In the genomic region with DNA sequence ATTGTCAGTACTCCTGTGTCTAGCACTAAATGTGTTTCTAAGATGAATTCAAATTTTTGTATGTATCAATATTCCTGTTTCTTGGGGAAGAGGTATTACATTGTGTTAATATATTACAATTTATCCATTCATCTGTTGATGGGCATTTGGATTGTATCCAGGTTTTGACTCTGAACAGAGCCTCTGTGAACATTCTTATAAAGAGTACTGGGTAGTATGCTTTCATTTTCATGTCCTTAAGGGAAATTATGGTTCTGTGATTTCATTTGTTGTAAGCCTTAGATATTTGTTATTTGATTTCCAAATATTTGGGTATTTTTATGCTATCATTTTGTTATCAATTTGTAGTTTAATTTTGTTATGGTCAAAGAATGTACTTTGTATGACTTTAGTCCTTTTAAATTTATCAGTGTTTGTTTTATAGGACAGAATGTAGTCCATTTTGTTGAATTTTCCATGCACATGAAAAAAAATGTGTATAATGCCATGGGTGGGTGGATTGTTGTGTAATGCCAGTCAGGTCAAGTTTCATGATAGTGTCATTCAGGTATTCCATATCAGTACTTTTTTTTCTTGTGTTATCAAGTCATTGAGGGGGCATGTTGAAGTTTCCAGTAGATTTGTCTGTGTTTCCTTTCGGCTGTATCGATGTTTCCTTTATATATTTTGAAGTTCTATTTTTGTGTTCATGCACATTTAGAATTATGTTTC, we compare ENCODE assay signal across 16 cellular contexts. TPM values are rescaled to one million over a fixed set of nuclear protein-coding genes. Genes with fewer than 3 reads are reported as not detected.
DNase-seq lines count a peak whose midpoint lies in the region; ATAC-seq and TF ChIP-seq lines count a peak whose summit lies in the region.
"Had no signal": no experiment of that assay in that cellular context is flagged by ENCODE, and none has a peak within 500 bp of the region (broad histone marks: within the 10 kb centered on the region; RNA-seq: fewer than 3 reads in every experiment).

No MANE protein-coding gene starts in this region.

- intact Hi-C loops in activated CD8-positive, alpha-beta T cell treated with anti-CD3 and anti-CD28 coated beads for 36 hours (cut with micrococcal nuclease), result loop anchor here (1.0 kb wide), 1 partner anchor 34 kb away; no protein-coding TSS in a partner anchor

- peaks cover 26% of the 10 kb centered on the region for H3K36me3 ChIP-seq in Loucy (ENCODE audit: insufficient read depth, low read length)
- H3K36me3 ChIP-seq: vagina had no signal

- H3K27me3 ChIP-seq in Loucy (ENCODE audit: insufficient read depth, low read length, poor library complexity, severe bottlenecking), result no peaks in the 10 kb centered on the region
- H3K27me3 ChIP-seq: SJCRH30, vagina had no signal

- H3K4me2 ChIP-seq in Loucy (ENCODE audit: low read depth, low read length, poor library complexity, severe bottlenecking), result peak overlapping the region; percentile 11

- H3K9me3 Mint-ChIP-seq in activated CD8-positive, alpha-beta T cell treated with anti-CD3 and anti-CD28 coated beads for 36 hours, result peaks cover 5% of the 10 kb centered on the region
- H3K9me3 Mint-ChIP-seq in activated CD8-positive, alpha-beta T cell treated with anti-CD3 and anti-CD28 coated beads, Interleukin-2, amount 10 ng/mL, durations not matched to agents 7 days and 5 days (ENCODE audit: insufficient read depth), result no peaks in the 10 kb centered on the region
- H3K9me3 Mint-ChIP-seq in chondrocyte (ENCODE audit: low read depth), result peaks cover 4% of the 10 kb centered on the region
- H3K9me3 Mint-ChIP-seq: central memory CD8-positive, alpha-beta T cell had no signal

- no peak overlapping the region for H3K4me3 ChIP-seq in Loucy (ENCODE audit: low read length, poor library complexity, severe bottlenecking)
- H3K4me3 ChIP-seq: GM23248, SJCRH30, vagina had no signal

- H3K79me2 ChIP-seq in Loucy (ENCODE audit: insufficient read depth, low read length), result peaks cover 100% of the 10 kb centered on the region

- no peak overlapping the region for H2AFZ ChIP-seq in Loucy (ENCODE audit: low read length)
- H2AFZ ChIP-seq: GM23248 had no signal

- H3K4me3 Mint-ChIP-seq in activated CD8-positive, alpha-beta T cell treated with anti-CD3 and anti-CD28 coated beads for 36 hours, result no peak overlapping the region
- no peak overlapping the region for H3K4me3 Mint-ChIP-seq in activated CD8-positive, alpha-beta T cell treated with anti-CD3 and anti-CD28 coated beads, Interleukin-2, amount 10 ng/mL, durations not matched to agents 7 days and 5 days
- no peak overlapping the region for H3K4me3 Mint-ChIP-seq in chondrocyte (ENCODE audit: unreplicated experiment)
- H3K4me3 Mint-ChIP-seq: central memory CD8-positive, alpha-beta T cell; mesothelial cell of epicardium had no signal

- DNase-seq in activated CD8-positive, alpha-beta T cell treated with anti-CD3 and anti-CD28 coated beads for 36 hours, result no peak
- DNase-seq in activated CD8-positive, alpha-beta T cell treated with anti-CD3 and anti-CD28 coated beads, Interleukin-2, amount 10 ng/mL, durations not matched to agents 7 days and 5 days, result no peak
- DNase-seq in chondrocyte (ENCODE audit: low spot score) (no peak), pons (ENCODE audit: low spot score) (peak; percentile 73), activated gamma-delta T cell (lab: John Stamatoyannopoulos, UW) (no peak), NCI-H1694 treated with DMSO at 0.1 percent for 48 hours (lab: John Stamatoyannopoulos, UW) (no peak)
- DNase-seq in stimulated activated naive CD4-positive, alpha-beta T cell treated with Interleukin-2 at 50 U/mL for 16 hours (lab: John Stamatoyannopoulos, UW), result no peak
- DNase-seq: GM23248; NCI-H187 treated with DMSO at 0.1 percent for 48 hours; NCI-H774; SJCRH30; stimulated activated CD8-positive, alpha-beta memory T cell treated with anti-CD3 and anti-CD28 coated beads, Interleukin-4, amount 100 ng/mL, for 48 hours had no signal

- peak overlapping the region; percentile 79 for H3K27ac Mint-ChIP-seq in activated CD8-positive, alpha-beta T cell treated with anti-CD3 and anti-CD28 coated beads for 36 hours
- no peak overlapping the region for H3K27ac Mint-ChIP-seq in activated CD8-positive, alpha-beta T cell treated with anti-CD3 and anti-CD28 coated beads, Interleukin-2, amount 10 ng/mL, durations not matched to agents 7 days and 5 days
- H3K27ac Mint-ChIP-seq in chondrocyte (ENCODE audit: unreplicated experiment), result peak overlapping the region; percentile 66
- H3K27ac Mint-ChIP-seq: mesothelial cell of epicardium had no signal

- H3F3A ChIP-seq in Loucy (ENCODE audit: low read depth), result no peaks in the 10 kb centered on the region

- CTCF ChIA-PET in activated CD8-positive, alpha-beta T cell treated with anti-CD3 and anti-CD28 coated beads for 36 hours (lab: Charles Lee), result no interaction called here
- CTCF ChIA-PET in activated CD8-positive, alpha-beta T cell treated with anti-CD3 and anti-CD28 coated beads, Interleukin-2, amount 10 ng/mL, durations not matched to agents 7 days and 5 days (lab: Charles Lee), result no interaction called here

- peaks cover 34% of the 10 kb centered on the region for H4K20me1 ChIP-seq in Loucy (ENCODE audit: insufficient read depth, low read length, poor library complexity, severe bottlenecking)

- no peak overlapping the region for H3K9ac ChIP-seq in Loucy (ENCODE audit: low read depth, low read length, poor library complexity, severe bottlenecking)
- H3K9ac ChIP-seq: GM23248 had no signal

- no peaks in the 10 kb centered on the region for H3K9me2 ChIP-seq in Loucy (replicated peaks; ENCODE audit: low read depth, low read length)

- no peaks in the 10 kb centered on the region for H3K9me3 ChIP-seq in Loucy (ENCODE audit: insufficient read depth, low read depth, low read length)
- H3K9me3 ChIP-seq: SJCRH30, vagina had no signal

- H3K27me3 Mint-ChIP-seq in activated CD8-positive, alpha-beta T cell treated with anti-CD3 and anti-CD28 coated beads for 36 hours, result no peaks in the 10 kb centered on the region
- no peaks in the 10 kb centered on the region for H3K27me3 Mint-ChIP-seq in activated CD8-positive, alpha-beta T cell treated with anti-CD3 and anti-CD28 coated beads, Interleukin-2, amount 10 ng/mL, durations not matched to agents 7 days and 5 days (ENCODE audit: low read depth)
- no peaks in the 10 kb centered on the region for H3K27me3 Mint-ChIP-seq in chondrocyte (ENCODE audit: low read depth)
- H3K27me3 Mint-ChIP-seq: central memory CD8-positive, alpha-beta T cell had no signal

- peaks cover 60% of the 10 kb centered on the region for H3K4me1 Mint-ChIP-seq in activated CD8-positive, alpha-beta T cell treated with anti-CD3 and anti-CD28 coated beads for 36 hours (ENCODE audit: low read depth)
- H3K4me1 Mint-ChIP-seq in activated CD8-positive, alpha-beta T cell treated with anti-CD3 and anti-CD28 coated beads, Interleukin-2, amount 10 ng/mL, durations not matched to agents 7 days and 5 days (ENCODE audit: low read depth), result peaks cover 46% of the 10 kb centered on the region
- peaks cover 24% of the 10 kb centered on the region for H3K4me1 Mint-ChIP-seq in chondrocyte (ENCODE audit: low read depth)

- peak; percentile 13 for ATAC-seq in activated CD8-positive, alpha-beta T cell treated with anti-CD3 and anti-CD28 coated beads for 36 hours
- ATAC-seq in activated CD8-positive, alpha-beta T cell treated with anti-CD3 and anti-CD28 coated beads, Interleukin-2, amount 10 ng/mL, durations not matched to agents 7 days and 5 days, result no peak

- no peak for TF ChIP-seq CTCF in activated CD8-positive, alpha-beta T cell treated with anti-CD3 and anti-CD28 coated beads for 36 hours (IDR thresholded peaks at IDR 0.05)
- TF ChIP-seq CTCF in Loucy (conservative IDR thresholded peaks at IDR 0.05; ENCODE audit: low read length), result no peak
- no peak for TF ChIP-seq CTCF in chondrocyte (IDR thresholded peaks at IDR 0.05)

- POLR2A ChIA-PET in activated CD8-positive, alpha-beta T cell treated with anti-CD3 and anti-CD28 coated beads for 36 hours (lab: Charles Lee), result no interaction called here
- POLR2A ChIA-PET in activated CD8-positive, alpha-beta T cell treated with anti-CD3 and anti-CD28 coated beads, Interleukin-2, amount 10 ng/mL, durations not matched to agents 7 days and 5 days (lab: Charles Lee), result no interaction called here

- H3K4me1 ChIP-seq in Loucy (ENCODE audit: insufficient read depth, low read length, poor library complexity, severe bottlenecking), result peaks cover 21% of the 10 kb centered on the region
- H3K4me1 ChIP-seq: SJCRH30, vagina had no signal

- peaks cover 40% of the 10 kb centered on the region for H3K36me3 Mint-ChIP-seq in activated CD8-positive, alpha-beta T cell treated with anti-CD3 and anti-CD28 coated beads for 36 hours (ENCODE audit: low read depth)
- H3K36me3 Mint-ChIP-seq in activated CD8-positive, alpha-beta T cell treated with anti-CD3 and anti-CD28 coated beads, Interleukin-2, amount 10 ng/mL, durations not matched to agents 7 days and 5 days (ENCODE audit: low read depth), result peaks cover 40% of the 10 kb centered on the region
- peaks cover 2% of the 10 kb centered on the region for H3K36me3 Mint-ChIP-seq in chondrocyte (ENCODE audit: low read depth)

RNA-seq across cellular contexts. Expression of a gene that starts 38.4 kb away (rescaled TPM):
- total RNA-seq in activated CD8-positive, alpha-beta T cell treated with anti-CD3 and anti-CD28 coated beads for 36 hours, result 10 to 100 TPM; 21.6 to 24.5 TPM
- 10 to 100 TPM; 20.8 to 21.9 TPM for total RNA-seq in activated CD8-positive, alpha-beta T cell treated with anti-CD3 and anti-CD28 coated beads, Interleukin-2, amount 10 ng/mL, durations not matched to agents 7 days and 5 days
- 27.4 to 30.7 TPM (median 27.6 TPM) in 3 replicates for total RNA-seq in chondrocyte
